ENCODE assay signal across 16 cellular contexts in genomic region chr17:62859146-62859545, GRCh38. TPM values are rescaled to one million over a fixed set of nuclear protein-coding genes. Genes with fewer than 3 reads are reported as not detected.
DNase-seq lines count a peak whose midpoint lies in the region; ATAC-seq and TF ChIP-seq lines count a peak whose summit lies in the region.
"Had no signal": no experiment of that assay in that cellular context is flagged by ENCODE, and none has a peak within 500 bp of the region (broad histone marks: within the 10 kb centered on the region; RNA-seq: fewer than 3 reads in every experiment).

No MANE protein-coding gene starts in this region.

- H3K27me3 ChIP-seq in IMR-90 (ENCODE audit: control insufficient read depth, insufficient read depth, low read length) (peaks cover 3% of the 10 kb centered on the region; the same call in 1 of the 2 replicates), upper lobe of left lung (no peaks in the 10 kb centered on the region)
- no peaks in the 10 kb centered on the region for H3K27me3 ChIP-seq in CD8-positive, alpha-beta T cell (ENCODE audit: insufficient read depth, low read length)
- H3K27me3 ChIP-seq: BE2C, colonic mucosa had no signal

- no peak overlapping the region for H3K23ac ChIP-seq in IMR-90 (ENCODE audit: low read depth, low read length)

- H4K8ac ChIP-seq in IMR-90 (ENCODE audit: low read depth in 2 of 2, low read length in 2 of 2), result no peak overlapping the region

- H3K4me1 ChIP-seq in IMR-90 (ENCODE audit: control insufficient read depth, insufficient read depth, low read length) (no peaks in the 10 kb centered on the region), upper lobe of left lung (peaks cover 0 to 28% (median 6%) of the 10 kb centered on the region in 4 donors)
- no peaks in the 10 kb centered on the region for H3K4me1 ChIP-seq in CD8-positive, alpha-beta T cell (ENCODE audit: insufficient read depth, low read length)
- H3K4me1 ChIP-seq: BE2C, colonic mucosa had no signal

- no CpG with 5 or more reads among the region's 3 CpGs for WGBS in IMR-90 (ENCODE audit: extremely low coverage in 2 of 2, insufficient read length in 1 of 2), 2 experiments
- WGBS in upper lobe of left lung, 2 donors, result 65 to 69% methylated on average over 3 of the region's 3 CpGs

- no peaks in the 10 kb centered on the region for H3K36me3 Mint-ChIP-seq in CD8-positive, alpha-beta T cell
- no peaks in the 10 kb centered on the region for H3K36me3 Mint-ChIP-seq in natural killer cell treated with Interleukin-12 subunit alpha and Interleukin-12 subunit beta and Interleukin-15 and Interleukin-18, amount 100 ng/mL, for 72 hours

- H3K9me3 ChIP-seq in IMR-90 (ENCODE audit: control insufficient read depth, insufficient read depth, low read length), result no peaks in the 10 kb centered on the region
- no peaks in the 10 kb centered on the region for H3K9me3 ChIP-seq in upper lobe of left lung
- no peaks in the 10 kb centered on the region for H3K9me3 ChIP-seq in CD8-positive, alpha-beta T cell (ENCODE audit: low read length)
- H3K9me3 ChIP-seq: BE2C, colonic mucosa, mucosa of descending colon had no signal

- H3K4me1 Mint-ChIP-seq in CD8-positive, alpha-beta T cell (ENCODE audit: low read depth), result no peaks in the 10 kb centered on the region
- H3K4me1 Mint-ChIP-seq in natural killer cell treated with Interleukin-12 subunit alpha and Interleukin-12 subunit beta and Interleukin-15 and Interleukin-18, amount 100 ng/mL, for 72 hours (ENCODE audit: low read depth in 2 of 2), result no peaks in the 10 kb centered on the region

- no peak overlapping the region for H3K14ac ChIP-seq in IMR-90 (replicated peaks; ENCODE audit: low read depth, low read length)

- no peak for ATAC-seq in IMR-90 (ENCODE audit: low read depth)
- peak; percentile 35 to 56 for ATAC-seq in upper lobe of left lung (ENCODE audit: low FRiP score in 2 of 2)
- ATAC-seq in CD8-positive, alpha-beta T cell, result no peak
- no peak for ATAC-seq in natural killer cell treated with Interleukin-12 subunit alpha and Interleukin-12 subunit beta and Interleukin-15 and Interleukin-18, amount 100 ng/mL, for 72 hours
- ATAC-seq: mucosa of descending colon had no signal

- H3K9ac ChIP-seq in IMR-90 (ENCODE audit: low read depth, low read length), result no peak overlapping the region

- H3K4ac ChIP-seq in IMR-90 (ENCODE audit: low read depth, low read length), result no peak overlapping the region

- no peaks in the 10 kb centered on the region; the same call in 1 of the 2 replicates for H3K9me1 ChIP-seq in IMR-90 (ENCODE audit: insufficient read depth, low read length)

- POLR2A ChIA-PET in IMR-90 (lab: Charles Lee; ENCODE audit: unreplicated experiment), result no interaction called here
- POLR2A ChIA-PET in CD8-positive, alpha-beta T cell (lab: Charles Lee), result no interaction called here

- in situ Hi-C loops in IMR-90 (cut with MboI; ENCODE audit: low sequenced_read_pairs), result no loop called here

- H3K27ac ChIP-seq in IMR-90 (ENCODE audit: insufficient read depth, low read length) (no peak overlapping the region), upper lobe of left lung (peak overlapping the region in 2 of 4 donors; percentile 32 to 42)
- no peak overlapping the region for H3K27ac ChIP-seq in CD8-positive, alpha-beta T cell (ENCODE audit: low read depth, low read length)
- H3K27ac ChIP-seq: colonic mucosa had no signal

- no peak for TF ChIP-seq RAD21 in IMR-90 (IDR thresholded peaks at IDR 0.05; ENCODE audit: low read length)

- H4K5ac ChIP-seq in IMR-90 (ENCODE audit: low read depth, low read length), result no peak overlapping the region

- H3K4me3 ChIP-seq in IMR-90 (ENCODE audit: insufficient read depth, low read depth, low read length) (no peak overlapping the region), cardiac fibroblast (replicated peaks in 1 of 2; ENCODE audit: low read depth in 2 of 2, low read length in 2 of 2) (no peak overlapping the region), upper lobe of left lung (no peak overlapping the region)
- H3K4me3 ChIP-seq in CD8-positive, alpha-beta T cell (ENCODE audit: low read depth, low read length), result no peak overlapping the region
- H3K4me3 ChIP-seq: colonic mucosa, mucosa of descending colon had no signal

- H2AFZ ChIP-seq in IMR-90 (replicated peaks; ENCODE audit: low read length, poor library complexity), result no peak overlapping the region

- intact Hi-C loops in IMR-90 (cut with micrococcal nuclease), result no loop called here
- intact Hi-C loops in CD8-positive, alpha-beta T cell (cut with DNase I, micrococcal nuclease), result loop anchor here in 1 of 2 experiments (5.0 kb wide), 1 partner anchor 788 kb away; no protein-coding TSS in a partner anchor

- no peak overlapping the region for H3K4me3 Mint-ChIP-seq in CD8-positive, alpha-beta T cell
- no peak overlapping the region for H3K4me3 Mint-ChIP-seq in natural killer cell treated with Interleukin-12 subunit alpha and Interleukin-12 subunit beta and Interleukin-15 and Interleukin-18, amount 100 ng/mL, for 72 hours

- dilution Hi-C loops in IMR-90 (cut with HindIII; ENCODE audit: low sequenced_read_pairs, unreplicated experiment), result no loop called here

- peak in 1 of 4 donors; percentile 84 for TF ChIP-seq EP300 in upper lobe of left lung (IDR thresholded peaks at IDR 0.05)

- H2AK9ac ChIP-seq in IMR-90 (replicated peaks; ENCODE audit: low read depth, low read length, poor library complexity), result no peak overlapping the region

- H3K79me1 ChIP-seq in IMR-90 (ENCODE audit: low read depth in 1 of 2, low read length in 2 of 2), result no peaks in the 10 kb centered on the region

- TF ChIP-seq POLR2A in IMR-90 (IDR thresholded peaks at IDR 0.05; ENCODE audit: low read depth, low read length) (no peak), upper lobe of left lung (IDR thresholded peaks at IDR 0.05) (no peak)

- H2BK15ac ChIP-seq in IMR-90 (ENCODE audit: low read depth, low read length), result no peak overlapping the region

- CTCF ChIA-PET in IMR-90 (lab: Yijun Ruan, JAX), result no interaction called here
- CTCF ChIA-PET in CD8-positive, alpha-beta T cell (lab: Charles Lee), result no interaction called here

- H3K36me3 ChIP-seq in IMR-90 (ENCODE audit: control insufficient read depth, insufficient read depth, low read length) (no peaks in the 10 kb centered on the region), upper lobe of left lung (no peaks in the 10 kb centered on the region)
- H3K36me3 ChIP-seq in CD8-positive, alpha-beta T cell (ENCODE audit: insufficient read depth, low read length), result no peaks in the 10 kb centered on the region
- H3K36me3 ChIP-seq: BE2C, colonic mucosa had no signal

- H2AK5ac ChIP-seq in IMR-90 (ENCODE audit: low read depth, low read length), result no peak overlapping the region

- no peak overlapping the region for H3K56ac ChIP-seq in IMR-90 (ENCODE audit: extremely low read depth, insufficient read depth, low read length)

- no peak overlapping the region for H2BK120ac ChIP-seq in IMR-90 (ENCODE audit: low read depth, low read length)

- H3K4me2 ChIP-seq in IMR-90 (ENCODE audit: low read depth, low read length), result no peak overlapping the region

- H3K27ac Mint-ChIP-seq in CD8-positive, alpha-beta T cell, result no peak overlapping the region
- no peak overlapping the region for H3K27ac Mint-ChIP-seq in natural killer cell treated with Interleukin-12 subunit alpha and Interleukin-12 subunit beta and Interleukin-15 and Interleukin-18, amount 100 ng/mL, for 72 hours

- TF ChIP-seq CTCF in IMR-90 (conservative IDR thresholded peaks at IDR 0.05; ENCODE audit: low read depth, low read length) (no peak), cardiac fibroblast (IDR thresholded peaks at IDR 0.05; ENCODE audit: low read depth, low read length) (peak; percentile 13), upper lobe of left lung (IDR thresholded peaks at IDR 0.05) (no peak)
- no peak for TF ChIP-seq CTCF in CD8-positive, alpha-beta T cell (IDR thresholded peaks at IDR 0.05)

- no peak overlapping the region for H4K91ac ChIP-seq in IMR-90 (ENCODE audit: insufficient read depth, low read depth, low read length)

- no peak overlapping the region for H3K18ac ChIP-seq in IMR-90 (ENCODE audit: low read depth, low read length)

- no TSS peak for BruUV-seq in IMR-90 (replicated peaks; lab: Mats Ljungman, UMichigan)

- no peak overlapping the region for H2BK20ac ChIP-seq in IMR-90 (ENCODE audit: low read depth, low read length)

- no peaks in the 10 kb centered on the region for H4K20me1 ChIP-seq in IMR-90 (ENCODE audit: insufficient read depth, low read length)

- peak; percentile 21 for DNase-seq in IMR-90
- peak; percentile 91 to 92 for DNase-seq in cardiac fibroblast (ENCODE audit: low read depth in 2 of 2)
- peak; percentile 90 for DNase-seq in iris pigment epithelial cell (ENCODE audit: low read depth)
- peak in 1 of 2 donors; percentile 57 for DNase-seq in upper lobe of left lung
- no peak for DNase-seq in CD8-positive, alpha-beta T cell
- DNase-seq in NCI-H345 (lab: John Stamatoyannopoulos, UW), result no peak
- no peak for DNase-seq in natural killer cell treated with Interleukin-12 subunit alpha and Interleukin-12 subunit beta and Interleukin-15 and Interleukin-18, amount 100 ng/mL, for 72 hours (ENCODE audit: low spot score)
- DNase-seq: activated CD4-positive, alpha-beta T cell treated with anti-CD3 and anti-CD28 coated beads, Interleukin-2, amount 50 U/mL, for 1 hour; anterior cingulate cortex; BE2C; colonic mucosa; Kasumi-1; mucosa of descending colon; NCI-H69; SHP77 treated with DMSO at 0.1 percent for 48 hours; T-helper 1 cell had no signal

- H3K9me3 Mint-ChIP-seq in CD8-positive, alpha-beta T cell, result no peaks in the 10 kb centered on the region
- no peaks in the 10 kb centered on the region for H3K9me3 Mint-ChIP-seq in natural killer cell treated with Interleukin-12 subunit alpha and Interleukin-12 subunit beta and Interleukin-15 and Interleukin-18, amount 100 ng/mL, for 72 hours

- no peak overlapping the region for H2BK5ac ChIP-seq in IMR-90 (ENCODE audit: low read depth, low read length, poor library complexity, severe bottlenecking)

- H3K27me3 Mint-ChIP-seq in CD8-positive, alpha-beta T cell (ENCODE audit: low read depth), result peaks cover 15% of the 10 kb centered on the region
- H3K27me3 Mint-ChIP-seq in natural killer cell treated with Interleukin-12 subunit alpha and Interleukin-12 subunit beta and Interleukin-15 and Interleukin-18, amount 100 ng/mL, for 72 hours, result peaks cover 11 to 24% of the 10 kb centered on the region in 2 donors

TF ChIP-seq in IMR-90, 13 proteins besides CTCF, POLR2A, EP300 and RAD21 (continues in another document):
- no peak for TF ChIP-seq MAZ (IDR thresholded peaks at IDR 0.05; ENCODE audit: borderline replicate concordance, low read depth, low read length)

RNA-seq across cellular contexts. Expression of gene MARCHF10, which starts 51.0 kb away (rescaled TPM):
- total RNA-seq in IMR-90 (2012; rRNA removed), result under 0.01 and 0.18 TPM in 2 replicates
- 0.10 and 0.74 TPM in 2 replicates for polyA plus RNA-seq in IMR-90 (2012; rRNA removed)
- 0.33 and 0.42 TPM in 2 replicates for polyA plus RNA-seq in IMR-90 (2012; cell fraction: cytosol; rRNA removed)
- polyA plus RNA-seq in IMR-90 (2012; cell fraction: nucleus; rRNA removed; ENCODE audit: low replicate concordance), result 0.50 and 1.2 TPM in 2 replicates
- total RNA-seq in upper lobe of left lung, result 1 to 10 TPM in 5 of 6 donors, under 1 TPM in 1; 0.72 to 7.2 (median 3.2) TPM
- not detected for total RNA-seq in CD8-positive, alpha-beta T cell
- total RNA-seq in natural killer cell treated with Interleukin-12 subunit alpha and Interleukin-12 subunit beta and Interleukin-15 and Interleukin-18, amount 100 ng/mL, for 72 hours, result not detected
- total RNA-seq: colonic mucosa had no signal

Comparison
In these comparisons a context has a peak if more than half of its experiments do, and no peak if none do; other contexts are left out.
1. ATAC-seq: peak in upper lobe of left lung (2 of 2); none in IMR-90 (single experiment), CD8-positive, alpha-beta T cell (single experiment) and natural killer cell treated with Interleukin-12 subunit alpha and Interleukin-12 subunit beta and Interleukin-15 and Interleukin-18, amount 100 ng/mL, for 72 hours (0 of 2).
2. DNase-seq: peak in IMR-90 (single experiment), cardiac fibroblast (2 of 2) and iris pigment epithelial cell (single experiment); none in CD8-positive, alpha-beta T cell (0 of 7), NCI-H345 (single experiment) and natural killer cell treated with Interleukin-12 subunit alpha and Interleukin-12 subunit beta and Interleukin-15 and Interleukin-18, amount 100 ng/mL, for 72 hours (single experiment).